Comparison of ENCODE assay signal across 22 cellular contexts in the genomic region with DNA sequence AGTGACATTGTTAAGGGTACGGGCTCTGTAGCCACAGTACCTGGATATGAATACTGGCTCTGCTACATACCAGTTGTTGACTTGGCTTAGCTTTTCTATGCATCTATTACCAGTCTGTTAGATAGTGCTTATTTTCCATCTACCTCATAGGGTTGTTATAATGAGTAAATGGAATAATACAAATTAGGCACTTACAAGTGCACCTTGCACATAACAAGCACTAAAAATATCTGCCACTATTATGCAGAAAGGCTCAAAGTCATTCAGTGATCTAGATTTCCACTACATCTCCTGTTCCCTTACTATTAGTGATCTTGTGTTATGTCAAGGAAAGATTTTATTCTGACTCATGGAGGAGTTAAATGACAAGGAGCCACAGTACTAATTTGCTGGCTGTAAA. TPM values are rescaled to one million over a fixed set of nuclear protein-coding genes. Genes with fewer than 3 reads are reported as not detected.
A peak's percentile ranks its signal among the peaks of the same experiment; 100 is the strongest.
DNase-seq lines count a peak whose midpoint lies in the region; ATAC-seq lines count a peak whose summit lies in the region.
"Had no signal": no experiment of that assay in that cellular context is flagged by ENCODE, and none has a peak within 500 bp of the region (broad histone marks: within the 10 kb centered on the region; RNA-seq: fewer than 3 reads in every experiment).

No MANE protein-coding gene starts in this region.

- intact Hi-C loops in activated CD4-positive, alpha-beta T cell treated with anti-CD3 and anti-CD28 coated beads for 36 hours (cut with DNase I, micrococcal nuclease): no loop called here
- intact Hi-C loops in activated CD4-positive, alpha-beta T cell treated with anti-CD3 and anti-CD28 coated beads, Interleukin-2, amount 10 ng/mL, durations not matched to agents 24 days and 14 days (cut with micrococcal nuclease): no loop called here

- no peaks in the 10 kb centered on the region for H3K27me3 Mint-ChIP-seq in activated CD4-positive, alpha-beta T cell treated with anti-CD3 and anti-CD28 coated beads for 36 hours
- H3K27me3 Mint-ChIP-seq in activated CD4-positive, alpha-beta T cell treated with anti-CD3 and anti-CD28 coated beads, Interleukin-2, amount 10 ng/mL, durations not matched to agents 24 days and 14 days: no peaks in the 10 kb centered on the region
- H3K27me3 Mint-ChIP-seq in stimulated activated naive CD8-positive, alpha-beta T cell treated with anti-CD3 and anti-CD28 coated beads, Interleukin-15, amount 100 ng/mL, for 72 hours: no peaks in the 10 kb centered on the region
- H3K27me3 Mint-ChIP-seq: CD4-positive, alpha-beta T cell had no signal

- no peak overlapping the region for H3K4me3 Mint-ChIP-seq in activated CD4-positive, alpha-beta T cell treated with anti-CD3 and anti-CD28 coated beads for 36 hours
- no peak overlapping the region for H3K4me3 Mint-ChIP-seq in activated CD4-positive, alpha-beta T cell treated with anti-CD3 and anti-CD28 coated beads, Interleukin-2, amount 10 ng/mL, durations not matched to agents 24 days and 14 days
- H3K4me3 Mint-ChIP-seq in stimulated activated naive CD8-positive, alpha-beta T cell treated with anti-CD3 and anti-CD28 coated beads, Interleukin-15, amount 100 ng/mL, for 72 hours: no peak overlapping the region
- H3K4me3 Mint-ChIP-seq: CD14-positive monocyte; CD4-positive, alpha-beta T cell; CD8-positive, alpha-beta memory T cell; H9 had no signal

- no peaks in the 10 kb centered on the region for H3K9me3 Mint-ChIP-seq in activated CD4-positive, alpha-beta T cell treated with anti-CD3 and anti-CD28 coated beads for 36 hours (ENCODE audit: low read depth)
- peaks cover 4% of the 10 kb centered on the region for H3K9me3 Mint-ChIP-seq in activated CD4-positive, alpha-beta T cell treated with anti-CD3 and anti-CD28 coated beads, Interleukin-2, amount 10 ng/mL, durations not matched to agents 24 days and 14 days
- no peaks in the 10 kb centered on the region for H3K9me3 Mint-ChIP-seq in stimulated activated naive CD8-positive, alpha-beta T cell treated with anti-CD3 and anti-CD28 coated beads, Interleukin-15, amount 100 ng/mL, for 72 hours
- H3K9me3 Mint-ChIP-seq: CD4-positive, alpha-beta T cell had no signal

- no peaks in the 10 kb centered on the region for H3K36me3 Mint-ChIP-seq in activated CD4-positive, alpha-beta T cell treated with anti-CD3 and anti-CD28 coated beads for 36 hours (ENCODE audit: low read depth)
- H3K36me3 Mint-ChIP-seq in activated CD4-positive, alpha-beta T cell treated with anti-CD3 and anti-CD28 coated beads, Interleukin-2, amount 10 ng/mL, durations not matched to agents 24 days and 14 days (ENCODE audit: low read depth): no peaks in the 10 kb centered on the region
- H3K36me3 Mint-ChIP-seq: CD14-positive monocyte had no signal

- ATAC-seq in activated CD4-positive, alpha-beta T cell treated with anti-CD3 and anti-CD28 coated beads for 36 hours: peak; percentile 19
- ATAC-seq in stimulated activated naive CD8-positive, alpha-beta T cell treated with anti-CD3 and anti-CD28 coated beads, Interleukin-15, Interleukin-2, amounts not matched to agents 100 U/mL and 50 U/mL, for 24 hours: peak; percentile 28
- no peak for ATAC-seq in stimulated activated naive CD8-positive, alpha-beta T cell treated with anti-CD3 and anti-CD28 coated beads, Interleukin-15, amount 100 ng/mL, for 72 hours
- ATAC-seq in GM18517 (IDR thresholded peaks at IDR 0.05; ENCODE audit: unreplicated experiment): no peak
- no peak for ATAC-seq in HG03135 (IDR thresholded peaks at IDR 0.05; ENCODE audit: unreplicated experiment)
- ATAC-seq: A549, GM12878, HCT116 had no signal

- H3K4me1 Mint-ChIP-seq in activated CD4-positive, alpha-beta T cell treated with anti-CD3 and anti-CD28 coated beads for 36 hours: peaks cover 3% of the 10 kb centered on the region
- H3K4me1 Mint-ChIP-seq in activated CD4-positive, alpha-beta T cell treated with anti-CD3 and anti-CD28 coated beads, Interleukin-2, amount 10 ng/mL, durations not matched to agents 24 days and 14 days: peaks cover 2% of the 10 kb centered on the region
- H3K4me1 Mint-ChIP-seq in stimulated activated naive CD8-positive, alpha-beta T cell treated with anti-CD3 and anti-CD28 coated beads, Interleukin-15, amount 100 ng/mL, for 72 hours: no peaks in the 10 kb centered on the region
- H3K4me1 Mint-ChIP-seq: CD14-positive monocyte; CD8-positive, alpha-beta memory T cell; H9 had no signal

- no peak overlapping the region for H3K27ac Mint-ChIP-seq in activated CD4-positive, alpha-beta T cell treated with anti-CD3 and anti-CD28 coated beads for 36 hours
- no peak overlapping the region for H3K27ac Mint-ChIP-seq in activated CD4-positive, alpha-beta T cell treated with anti-CD3 and anti-CD28 coated beads, Interleukin-2, amount 10 ng/mL, durations not matched to agents 24 days and 14 days
- no peak overlapping the region for H3K27ac Mint-ChIP-seq in stimulated activated naive CD8-positive, alpha-beta T cell treated with anti-CD3 and anti-CD28 coated beads, Interleukin-15, amount 100 ng/mL, for 72 hours
- H3K27ac Mint-ChIP-seq: CD14-positive monocyte; CD4-positive, alpha-beta T cell; CD8-positive, alpha-beta memory T cell; H9 had no signal

- POLR2A ChIA-PET in activated CD4-positive, alpha-beta T cell treated with anti-CD3 and anti-CD28 coated beads for 36 hours (lab: Charles Lee): no interaction called here

- CTCF ChIA-PET in activated CD4-positive, alpha-beta T cell treated with anti-CD3 and anti-CD28 coated beads for 36 hours (lab: Charles Lee): no interaction called here

- no peak for DNase-seq in activated CD4-positive, alpha-beta T cell treated with anti-CD3 and anti-CD28 coated beads for 36 hours
- no peak for DNase-seq in activated CD4-positive, alpha-beta T cell treated with anti-CD3 and anti-CD28 coated beads, Interleukin-2, amount 10 ng/mL, durations not matched to agents 24 days and 14 days
- no peak for DNase-seq in stimulated activated naive CD8-positive, alpha-beta T cell treated with anti-CD3 and anti-CD28 coated beads, Interleukin-15, Interleukin-2, amounts not matched to agents 100 U/mL and 50 U/mL, for 24 hours
- no peak for DNase-seq in stimulated activated naive CD8-positive, alpha-beta T cell treated with anti-CD3 and anti-CD28 coated beads, Interleukin-15, amount 100 ng/mL, for 72 hours
- DNase-seq in putamen (ENCODE audit: low spot score): peak; percentile 18
- DNase-seq: 8988T; ACHN; AML-193; BE2C; CD4-positive, alpha-beta T cell; CD8-positive, alpha-beta memory T cell; DMS 273 treated with DMSO at 0.1 percent for 48 hours; DMS79; EL; GDM1; H9 had no signal

RNA-seq across cellular contexts. Expression of a gene that starts 27.9 kb away (rescaled TPM):
- 10 to 100 TPM; 32.0 to 49.0 TPM for total RNA-seq in activated CD4-positive, alpha-beta T cell treated with anti-CD3 and anti-CD28 coated beads for 36 hours
- total RNA-seq in activated CD4-positive, alpha-beta T cell treated with anti-CD3 and anti-CD28 coated beads, Interleukin-2, amount 10 ng/mL, durations not matched to agents 24 days and 14 days: 71.9 and 79.0 TPM in 2 replicates

Comparison
In these comparisons a context has a peak if more than half of its experiments do, and no peak if none do; other contexts are left out.
1. ATAC-seq: peak in activated CD4-positive, alpha-beta T cell treated with anti-CD3 and anti-CD28 coated beads for 36 hours (single experiment) and stimulated activated naive CD8-positive, alpha-beta T cell treated with anti-CD3 and anti-CD28 coated beads, Interleukin-15, Interleukin-2, amounts not matched to agents 100 U/mL and 50 U/mL, for 24 hours (single experiment); none in stimulated activated naive CD8-positive, alpha-beta T cell treated with anti-CD3 and anti-CD28 coated beads, Interleukin-15, amount 100 ng/mL, for 72 hours (single experiment), GM18517 (single experiment) and HG03135 (single experiment).